In the genomic region with DNA sequence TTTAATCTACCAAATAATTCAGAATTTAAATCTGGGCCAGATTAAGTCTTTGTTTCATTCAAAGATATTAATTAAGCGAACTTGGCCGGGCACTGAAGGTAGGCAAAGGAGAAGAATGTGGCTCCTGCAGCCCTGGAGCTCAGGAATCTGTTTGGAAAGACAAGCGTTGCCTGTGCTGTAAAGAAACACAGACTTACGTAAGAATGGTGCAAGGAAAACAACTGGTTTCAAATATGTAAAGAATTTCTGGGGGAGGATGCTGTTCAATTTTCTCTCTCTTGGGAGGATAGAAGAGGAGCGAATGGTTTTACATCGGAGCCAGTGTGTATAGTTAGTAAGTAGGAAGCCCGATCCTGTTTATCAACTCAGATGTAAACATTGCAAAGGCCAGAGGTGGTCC, we compare ENCODE assay signal across 20 cellular contexts.
DNase-seq lines count a peak whose midpoint lies in the region; ATAC-seq and TF ChIP-seq lines count a peak whose summit lies in the region.
"Had no signal": no experiment of that assay in that cellular context is flagged by ENCODE, and none has a peak within 500 bp of the region (broad histone marks: within the 10 kb centered on the region; RNA-seq: fewer than 3 reads in every experiment).

No MANE protein-coding gene starts in this region.

- H3K36me3 ChIP-seq in kidney epithelial cell (ENCODE audit: control insufficient read depth, insufficient read depth, low read length), result no peaks in the 10 kb centered on the region
- H3K36me3 ChIP-seq: MG63, prostate gland, tibial artery had no signal

- no peak for TF ChIP-seq POLR2A in erythroblast (IDR thresholded peaks at IDR 0.05; ENCODE audit: low read length)

- DNase-seq in HFFc6 (peak; percentile 9), dedifferentiated amniotic fluid mesenchymal stem cell (ENCODE audit: extremely low spot score) (peak; percentile 19), kidney epithelial cell (ENCODE audit: low read depth) (peak; percentile 2), smooth muscle cell of the brain vasculature (ENCODE audit: low read depth, low spot score) (peak; percentile 12), erythroblast (lab: John Stamatoyannopoulos, UW) (no peak)
- no peak for DNase-seq in activated T-cell treated with anti-CD3 and anti-CD28 coated beads, Interleukin-2, amount 50 U/mL, for 48 hours
- DNase-seq: activated CD4-positive, alpha-beta memory T cell treated with anti-CD3 and anti-CD28 coated beads for 36 hours; activated naive CD8-positive, alpha-beta T cell treated with anti-CD3 and anti-CD28 coated beads for 36 hours; activated T-cell treated with anti-CD3 and anti-CD28 coated beads, Interleukin-2, amount 50 U/mL, for 24 hours; caudate nucleus; DMS79 treated with DMSO at 0.1 percent for 48 hours; effector CD8-positive, alpha-beta T cell; MG63; NCI-H1694 treated with DMSO at 0.1 percent for 48 hours; NCI-H446; tibial artery had no signal

- TF ChIP-seq CTCF in HFFc6 (IDR thresholded peaks at IDR 0.05) (no peak), kidney epithelial cell (IDR thresholded peaks at IDR 0.05; ENCODE audit: insufficient read depth, low read length, poor library complexity, severe bottlenecking) (no peak)

- H3K36me3 Mint-ChIP-seq in HFFc6 (ENCODE audit: low read depth), result peaks cover 4% of the 10 kb centered on the region; the same call in 1 of the 2 replicates
- H3K36me3 Mint-ChIP-seq: activated CD4-positive, alpha-beta memory T cell treated with anti-CD3 and anti-CD28 coated beads for 36 hours; activated naive CD8-positive, alpha-beta T cell treated with anti-CD3 and anti-CD28 coated beads for 36 hours had no signal

- H3K4me3 ChIP-seq in kidney epithelial cell (ENCODE audit: low read depth, low read length), result no peak overlapping the region
- H3K4me3 ChIP-seq: MG63, prostate gland, tibial artery had no signal

- no peaks in the 10 kb centered on the region for H3K27me3 ChIP-seq in kidney epithelial cell (ENCODE audit: control insufficient read depth, insufficient read depth, low read length)
- H3K27me3 ChIP-seq: MG63, tibial artery had no signal

- H3K9me3 Mint-ChIP-seq in HFFc6, result no peaks in the 10 kb centered on the region

- peak overlapping the region; percentile 70; the same call in 1 of the 2 replicates for H3K4me3 Mint-ChIP-seq in HFFc6
- H3K4me3 Mint-ChIP-seq: activated CD4-positive, alpha-beta memory T cell treated with anti-CD3 and anti-CD28 coated beads for 36 hours; activated naive CD8-positive, alpha-beta T cell treated with anti-CD3 and anti-CD28 coated beads for 36 hours; activated T-cell treated with anti-CD3 and anti-CD28 coated beads, Interleukin-2, amount 50 U/mL, for 24 hours; stimulated activated memory B cell treated with anti-CD40 and anti-IgM and Interleukin-4, amounts not matched to agents 10 μg/mL and 1 μg/mL and 100 μg/mL, for 72 hours had no signal

- peak overlapping the region; percentile 47; the same call in 1 of the 2 replicates for H3K27ac Mint-ChIP-seq in HFFc6
- H3K27ac Mint-ChIP-seq: activated CD4-positive, alpha-beta memory T cell treated with anti-CD3 and anti-CD28 coated beads for 36 hours; activated naive CD8-positive, alpha-beta T cell treated with anti-CD3 and anti-CD28 coated beads for 36 hours; activated T-cell treated with anti-CD3 and anti-CD28 coated beads, Interleukin-2, amount 50 U/mL, for 24 hours; stimulated activated memory B cell treated with anti-CD40 and anti-IgM and Interleukin-4, amounts not matched to agents 10 μg/mL and 1 μg/mL and 100 μg/mL, for 72 hours had no signal

- peaks cover 2% of the 10 kb centered on the region; the same call in 1 of the 2 replicates for H3K27me3 Mint-ChIP-seq in HFFc6 (ENCODE audit: insufficient read depth)
- H3K27me3 Mint-ChIP-seq: activated CD4-positive, alpha-beta memory T cell treated with anti-CD3 and anti-CD28 coated beads for 36 hours; activated naive CD8-positive, alpha-beta T cell treated with anti-CD3 and anti-CD28 coated beads for 36 hours; activated T-cell treated with anti-CD3 and anti-CD28 coated beads, Interleukin-2, amount 50 U/mL, for 24 hours; stimulated activated memory B cell treated with anti-CD40 and anti-IgM and Interleukin-4, amounts not matched to agents 10 μg/mL and 1 μg/mL and 100 μg/mL, for 72 hours had no signal

- ATAC-seq in HG03378 (IDR thresholded peaks at IDR 0.05; ENCODE audit: unreplicated experiment), result no peak
- ATAC-seq in HG03039 (IDR thresholded peaks at IDR 0.05; ENCODE audit: unreplicated experiment), result no peak
- ATAC-seq: stimulated activated memory B cell treated with anti-CD40 and anti-IgM and Interleukin-4, amounts not matched to agents 10 μg/mL and 1 μg/mL and 100 μg/mL, for 72 hours had no signal

- H3K4me1 Mint-ChIP-seq in HFFc6 (ENCODE audit: low read depth), result peaks cover 20% of the 10 kb centered on the region
- H3K4me1 Mint-ChIP-seq: activated naive CD8-positive, alpha-beta T cell treated with anti-CD3 and anti-CD28 coated beads for 36 hours; stimulated activated memory B cell treated with anti-CD40 and anti-IgM and Interleukin-4, amounts not matched to agents 10 μg/mL and 1 μg/mL and 100 μg/mL, for 72 hours had no signal

Comparison
In these comparisons a context has a peak if more than half of its experiments do, and no peak if none do; other contexts are left out.
1. DNase-seq: peak in HFFc6 (single experiment), dedifferentiated amniotic fluid mesenchymal stem cell (single experiment), kidney epithelial cell (single experiment) and smooth muscle cell of the brain vasculature (single experiment); none in activated T-cell treated with anti-CD3 and anti-CD28 coated beads, Interleukin-2, amount 50 U/mL, for 48 hours (0 of 2) and erythroblast (0 of 2).